Comparison of ENCODE assay signal across 14 cellular contexts in the genomic region with DNA sequence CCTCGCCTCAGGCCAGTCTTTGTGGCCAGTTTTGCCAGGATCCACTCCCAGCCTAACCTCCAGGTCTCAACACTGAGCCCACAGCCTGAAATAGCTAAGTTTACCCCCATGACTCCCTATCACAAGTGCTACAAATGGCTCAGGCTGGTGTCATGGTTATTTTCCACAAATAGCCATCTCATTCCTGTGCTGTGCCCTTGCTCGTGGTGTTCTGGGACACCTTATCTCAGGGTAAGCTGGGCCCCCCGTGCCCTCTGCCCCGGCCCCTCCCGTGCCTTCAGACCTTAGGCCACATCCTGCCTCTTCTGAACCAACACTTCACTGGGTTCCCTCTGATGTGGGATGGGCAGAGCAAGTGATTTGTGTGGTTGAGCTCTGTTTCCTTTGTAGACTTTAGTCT.
A peak's percentile ranks its signal among the peaks of the same experiment; 100 is the strongest.
DNase-seq lines count a peak whose midpoint lies in the region; ATAC-seq and TF ChIP-seq lines count a peak whose summit lies in the region.
"Had no signal": no experiment of that assay in that cellular context is flagged by ENCODE, and none has a peak within 500 bp of the region (broad histone marks: within the 10 kb centered on the region; RNA-seq: fewer than 3 reads in every experiment).

No MANE protein-coding gene starts in this region.

- H3K4me1 ChIP-seq in BLaER1 treated with 17β-estradiol and CSF1 and Interleukin-3, amounts not matched to agents 10 nM and 100 nM: peaks cover 44 to 66% (median 63%) of the 10 kb centered on the region in 10 experiments
- peaks cover 0 to 3% (median 0%) of the 10 kb centered on the region in 3 donors for H3K4me1 ChIP-seq in gastroesophageal sphincter

- H3K9me3 ChIP-seq in BLaER1 treated with 17β-estradiol and CSF1 and Interleukin-3, amounts not matched to agents 10 nM and 100 nM (replicated peaks in 1 of 11): peaks cover 0 to under 1% (median 0%) of the 10 kb centered on the region in 11 experiments; a peak in 1 of 22 replicates
- H3K9me3 ChIP-seq in gastroesophageal sphincter: no peaks in the 10 kb centered on the region
- H3K9me3 ChIP-seq: gastrocnemius medialis had no signal

- no peak overlapping the region for H3K9ac ChIP-seq in BLaER1 treated with 17β-estradiol and CSF1 and Interleukin-3, amounts not matched to agents 10 nM and 100 nM

- H3K4me3 ChIP-seq in BLaER1 treated with 17β-estradiol and CSF1 and Interleukin-3, amounts not matched to agents 10 nM and 100 nM: no peak overlapping the region
- no peak overlapping the region for H3K4me3 ChIP-seq in gastroesophageal sphincter
- H3K4me3 ChIP-seq: gastrocnemius medialis had no signal

- peak; percentile 12 for DNase-seq in HT1080 (ENCODE audit: low read depth)
- peak; percentile 58 for DNase-seq in activated gamma-delta T cell treated with Interleukin-2 at 50 U/mL for 16 hours
- DNase-seq in mesenteric fat pad (ENCODE audit: low spot score): peak; percentile 72
- DNase-seq in hypothalamus (lab: John Stamatoyannopoulos, UW): no peak
- DNase-seq in NCI-H187 treated with DMSO at 0.1 percent for 48 hours (lab: John Stamatoyannopoulos, UW): no peak
- DNase-seq: anterior cingulate cortex; effector CD8-positive, alpha-beta T cell; gastrocnemius medialis; NCI-H1105 treated with DMSO at 0.1 percent for 48 hours; NCI-H748 treated with DMSO at 0.1 percent for 48 hours had no signal

- H3K27ac ChIP-seq in BLaER1 treated with 17β-estradiol and CSF1 and Interleukin-3, amounts not matched to agents 10 nM and 100 nM: peak overlapping the region in 2 of 11 experiments; percentile 20 to 27; a peak in 2 of 22 replicates
- no peak overlapping the region for H3K27ac ChIP-seq in gastroesophageal sphincter
- H3K27ac ChIP-seq: C4-2B, gastrocnemius medialis had no signal

- no peaks in the 10 kb centered on the region; a peak in 1 of 22 replicates for H3K27me3 ChIP-seq in BLaER1 treated with 17β-estradiol and CSF1 and Interleukin-3, amounts not matched to agents 10 nM and 100 nM
- H3K27me3 ChIP-seq in gastroesophageal sphincter: no peaks in the 10 kb centered on the region
- H3K27me3 ChIP-seq: gastrocnemius medialis had no signal

- no peak for TF ChIP-seq EP300 in gastroesophageal sphincter (IDR thresholded peaks at IDR 0.05)

- TF ChIP-seq CTCF in gastroesophageal sphincter (IDR thresholded peaks at IDR 0.05): no peak

- peak overlapping the region; percentile 25 to 97 (median 75) for H3K4me2 ChIP-seq in BLaER1 treated with 17β-estradiol and CSF1 and Interleukin-3, amounts not matched to agents 10 nM and 100 nM

- ATAC-seq in HG03039 (IDR thresholded peaks at IDR 0.05; ENCODE audit: unreplicated experiment) (no peak), gastroesophageal sphincter (no peak)

- no peaks in the 10 kb centered on the region for H3K36me3 ChIP-seq in BLaER1 treated with 17β-estradiol and CSF1 and Interleukin-3, amounts not matched to agents 10 nM and 100 nM
- H3K36me3 ChIP-seq in gastroesophageal sphincter: no peaks in the 10 kb centered on the region
- H3K36me3 ChIP-seq: gastrocnemius medialis had no signal

- no peak for TF ChIP-seq POLR2A in gastroesophageal sphincter (IDR thresholded peaks at IDR 0.05)

- WGBS in gastroesophageal sphincter (ENCODE audit: low coverage in 1 of 2), 2 donors: 60 to 77% methylated on average over 1 to 5 of the region's 5 CpGs

- H4K20me1 ChIP-seq in BLaER1 treated with 17β-estradiol and CSF1 and Interleukin-3, amounts not matched to agents 10 nM and 100 nM: peaks cover 0 to 3% (median 0%) of the 10 kb centered on the region in 11 experiments; a peak in 2 of 22 replicates

Comparison
In these comparisons a context has a peak if more than half of its experiments do, and no peak if none do; other contexts are left out.
1. DNase-seq: peak in HT1080 (single experiment), activated gamma-delta T cell treated with Interleukin-2 at 50 U/mL for 16 hours (single experiment) and mesenteric fat pad (single experiment); none in hypothalamus (0 of 51) and NCI-H187 treated with DMSO at 0.1 percent for 48 hours (single experiment).